In the genomic region with DNA sequence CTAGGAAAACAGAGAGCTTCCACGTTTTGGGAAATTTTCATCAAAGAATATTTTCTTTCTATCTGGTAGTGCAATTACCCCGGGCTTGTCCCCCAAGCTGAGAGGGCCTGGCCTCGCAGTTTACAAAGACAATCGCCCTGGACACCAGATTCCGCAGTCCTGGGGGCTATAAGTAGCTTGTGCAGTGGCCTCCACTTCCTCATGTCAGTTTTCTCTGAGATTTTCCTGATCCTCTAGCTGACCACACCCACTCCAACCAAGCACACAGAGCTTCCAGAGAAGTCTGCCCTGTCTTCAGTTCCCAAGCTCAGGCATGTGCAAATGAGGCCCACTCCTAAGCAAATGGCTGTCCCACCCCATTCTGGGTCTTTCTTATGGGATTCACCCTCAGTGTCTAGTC, we compare ENCODE assay signal across 27 cellular contexts.
"Had no signal": no experiment of that assay in that cellular context is flagged by ENCODE, and none has a peak within 500 bp of the region (broad histone marks: within the 10 kb centered on the region; RNA-seq: fewer than 3 reads in every experiment).

No MANE protein-coding gene starts in this region.

- H3K4me3 ChIP-seq: K562, SK-N-MC had no signal

- DNase-seq: activated CD4-positive, alpha-beta T cell treated with anti-CD3 and anti-CD28 coated beads for 1 hour; activated CD4-positive, alpha-beta T cell treated with anti-CD3 and anti-CD28 coated beads, Interleukin-2, amount 10 ng/mL, durations not matched to agents 24 days and 14 days; activated CD4-positive, alpha-beta T cell treated with anti-CD3 and anti-CD28 coated beads, Interleukin-2, amount 50 U/mL, for 48 hours; activated CD8-positive, alpha-beta memory T cell treated with anti-CD3 and anti-CD28 coated beads, Interleukin-2, amount 10 ng/mL, durations not matched to agents 7 days and 5 days; activated effector memory CD4-positive, alpha-beta T cell treated with Interleukin-2 at 50 U/mL for 16 hours; activated naive CD4-positive, alpha-beta T cell; activated naive CD8-positive, alpha-beta T cell treated with anti-CD3 and anti-CD28 coated beads, Interleukin-2, amount 50 U/mL, for 24 hours; activated T-cell treated with anti-CD3 and anti-CD28 coated beads, Interleukin-2, amount 50 U/mL, for 24 hours; amniotic stem cell; Karpas-422; MM.1S; NCI-H1105 treated with DMSO at 0.1 percent for 48 hours; NCI-H1436 treated with DMSO at 0.1 percent for 48 hours; NCI-H187; NCI-H2171; NCI-H2227 treated with DMSO at 0.1 percent for 48 hours; NCI-H446 treated with DMSO at 0.1 percent for 48 hours; NCI-H524 treated with DMSO at 0.1 percent for 48 hours; NCI-H774; SIG-M5; T-cell; T-helper 2 cell had no signal

- H3K9me3 Mint-ChIP-seq: activated CD4-positive, alpha-beta T cell treated with anti-CD3 and anti-CD28 coated beads, Interleukin-2, amount 10 ng/mL, durations not matched to agents 24 days and 14 days; activated naive CD4-positive, alpha-beta T cell treated with anti-CD3 and anti-CD28 coated beads, Interleukin-2, amount 50 U/mL, for 72 hours; activated naive CD8-positive, alpha-beta T cell treated with anti-CD3 and anti-CD28 coated beads, Interleukin-2, amount 50 U/mL, for 24 hours; activated T-cell treated with anti-CD3 and anti-CD28 coated beads, Interleukin-2, amount 50 U/mL, for 24 hours; activated T-helper 1 cell treated with anti-CD3 and anti-CD28 coated beads, Interleukin-12 subunit alpha, Interleukin-12 subunit beta, Interleukin-2, Interleukin-4 antibody, amounts not matched to agents 30 ng/mL and 10 ng/mL and 1 ng/mL, durations not matched to agents 14 hours and 24 hours and 36 hours; T-cell had no signal

- ATAC-seq: activated CD8-positive, alpha-beta memory T cell treated with anti-CD3 and anti-CD28 coated beads, Interleukin-2, amount 10 ng/mL, durations not matched to agents 7 days and 5 days; activated naive CD4-positive, alpha-beta T cell treated with anti-CD3 and anti-CD28 coated beads, Interleukin-2, amount 50 U/mL, for 72 hours; activated naive CD8-positive, alpha-beta T cell treated with anti-CD3 and anti-CD28 coated beads, Interleukin-2, amount 50 U/mL, for 24 hours; K562; T-cell had no signal

- H3K27me3 Mint-ChIP-seq: activated CD4-positive, alpha-beta T cell treated with anti-CD3 and anti-CD28 coated beads, Interleukin-2, amount 10 ng/mL, durations not matched to agents 24 days and 14 days; activated CD8-positive, alpha-beta memory T cell treated with anti-CD3 and anti-CD28 coated beads, Interleukin-2, amount 10 ng/mL, durations not matched to agents 7 days and 5 days had no signal

- H3K4me1 Mint-ChIP-seq: activated CD4-positive, alpha-beta T cell treated with anti-CD3 and anti-CD28 coated beads, Interleukin-2, amount 10 ng/mL, durations not matched to agents 24 days and 14 days; activated CD8-positive, alpha-beta memory T cell treated with anti-CD3 and anti-CD28 coated beads, Interleukin-2, amount 10 ng/mL, durations not matched to agents 7 days and 5 days; activated naive CD8-positive, alpha-beta T cell treated with anti-CD3 and anti-CD28 coated beads, Interleukin-2, amount 50 U/mL, for 24 hours; T-cell had no signal

- H3K4me3 Mint-ChIP-seq: activated CD4-positive, alpha-beta T cell treated with anti-CD3 and anti-CD28 coated beads, Interleukin-2, amount 10 ng/mL, durations not matched to agents 24 days and 14 days; activated CD8-positive, alpha-beta memory T cell treated with anti-CD3 and anti-CD28 coated beads, Interleukin-2, amount 10 ng/mL, durations not matched to agents 7 days and 5 days; activated naive CD8-positive, alpha-beta T cell treated with anti-CD3 and anti-CD28 coated beads, Interleukin-2, amount 50 U/mL, for 24 hours; activated T-cell treated with anti-CD3 and anti-CD28 coated beads, Interleukin-2, amount 50 U/mL, for 24 hours; activated T-helper 1 cell treated with anti-CD3 and anti-CD28 coated beads, Interleukin-12 subunit alpha, Interleukin-12 subunit beta, Interleukin-2, Interleukin-4 antibody, amounts not matched to agents 30 ng/mL and 10 ng/mL and 1 ng/mL, durations not matched to agents 14 hours and 24 hours and 36 hours; brain; T-cell had no signal

- H3K27ac Mint-ChIP-seq: activated CD4-positive, alpha-beta T cell treated with anti-CD3 and anti-CD28 coated beads, Interleukin-2, amount 10 ng/mL, durations not matched to agents 24 days and 14 days; activated CD8-positive, alpha-beta memory T cell treated with anti-CD3 and anti-CD28 coated beads, Interleukin-2, amount 10 ng/mL, durations not matched to agents 7 days and 5 days; activated naive CD4-positive, alpha-beta T cell treated with anti-CD3 and anti-CD28 coated beads, Interleukin-2, amount 50 U/mL, for 72 hours; activated naive CD8-positive, alpha-beta T cell treated with anti-CD3 and anti-CD28 coated beads, Interleukin-2, amount 50 U/mL, for 24 hours; activated T-cell treated with anti-CD3 and anti-CD28 coated beads, Interleukin-2, amount 50 U/mL, for 24 hours; activated T-helper 1 cell treated with anti-CD3 and anti-CD28 coated beads, Interleukin-12 subunit alpha, Interleukin-12 subunit beta, Interleukin-2, Interleukin-4 antibody, amounts not matched to agents 30 ng/mL and 10 ng/mL and 1 ng/mL, durations not matched to agents 14 hours and 24 hours and 36 hours; brain; T-cell had no signal

- H3K36me3 Mint-ChIP-seq: activated CD8-positive, alpha-beta memory T cell treated with anti-CD3 and anti-CD28 coated beads, Interleukin-2, amount 10 ng/mL, durations not matched to agents 7 days and 5 days; activated naive CD4-positive, alpha-beta T cell treated with anti-CD3 and anti-CD28 coated beads, Interleukin-2, amount 50 U/mL, for 72 hours; brain; T-cell had no signal
